Comparison of ENCODE assay signal across 8 cellular contexts in the genomic region with DNA sequence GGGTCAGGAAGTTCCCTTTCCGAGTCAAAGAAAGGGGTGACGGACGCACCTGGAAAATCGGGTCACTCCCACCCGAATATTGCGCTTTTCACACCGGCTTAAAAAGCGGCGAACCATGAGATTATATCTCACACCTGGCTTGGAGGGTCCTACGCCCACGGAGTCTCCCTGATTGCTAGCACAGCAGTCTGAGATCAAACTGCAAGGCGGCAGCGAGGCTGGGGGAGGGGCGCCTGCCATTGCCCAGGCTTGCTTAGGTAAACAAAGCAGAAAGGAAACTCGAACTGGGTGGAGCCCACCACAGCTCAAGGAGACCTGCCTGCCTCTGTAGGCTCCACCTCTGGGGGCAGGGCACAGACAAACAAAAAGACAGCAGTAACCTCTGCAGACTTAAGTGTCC.
A peak's percentile ranks its signal among the peaks of the same experiment; 100 is the strongest.
DNase-seq lines count a peak whose midpoint lies in the region; ATAC-seq and TF ChIP-seq lines count a peak whose summit lies in the region.
"Not testable (repeated sequence)": the region's sequence is repeated elsewhere in the genome, so short reads cannot be mapped to it uniquely, and the experiment has no call there.

No MANE protein-coding gene starts in this region.

- H3K4me2 ChIP-seq in GM23338, result peak overlapping the region; percentile 44
- not testable (repeated sequence) for H3K4me2 ChIP-seq in MM.1S (ENCODE audit: low read depth, low read length)

- intact Hi-C loops in CD4-positive, alpha-beta memory T cell (cut with micrococcal nuclease), result not testable (repeated sequence)

- peak overlapping the region in 1 of 7 donors; percentile 69 for H3K27ac Mint-ChIP-seq in CD4-positive, alpha-beta memory T cell
- peak overlapping the region; percentile 92; the same call in 1 of the 2 replicates for H3K27ac Mint-ChIP-seq in GM23338
- not testable (repeated sequence) for H3K27ac Mint-ChIP-seq in activated CD4-positive, alpha-beta memory T cell treated with anti-CD3 and anti-CD28 coated beads, Interleukin-2, amount 10 ng/mL, durations not matched to agents 7 days and 5 days; glutamatergic neuron (ENCODE audit: unreplicated experiment); stimulated activated effector memory CD8-positive, alpha-beta T cell treated with anti-CD3 and anti-CD28 coated beads, Interleukin-12 subunit alpha, Interleukin-12 subunit beta, amount 100 ng/mL, for 72 hours

- not testable (repeated sequence) for H3K36me3 ChIP-seq in CD4-positive, alpha-beta memory T cell (ENCODE audit: insufficient read depth, low read length); MM.1S (replicated peaks; ENCODE audit: insufficient read depth, low read length); iPS-20b (ENCODE audit: insufficient read depth, low read depth, low read length)
- peaks cover 10% of the 10 kb centered on the region; the same call in 1 of the 2 replicates for H3K36me3 ChIP-seq in GM23338 (ENCODE audit: insufficient read depth)

- ATAC-seq in GM23338; stimulated activated effector memory CD8-positive, alpha-beta T cell treated with anti-CD3 and anti-CD28 coated beads, Interleukin-12 subunit alpha, Interleukin-12 subunit beta, amount 100 ng/mL, for 72 hours: not testable (repeated sequence)

- not testable (repeated sequence) for H3K27me3 ChIP-seq in CD4-positive, alpha-beta memory T cell (ENCODE audit: insufficient read depth, low read length); GM23338 (ENCODE audit: insufficient read depth); MM.1S (replicated peaks; ENCODE audit: insufficient read depth, low read length); iPS-20b (ENCODE audit: insufficient read depth, low read length)

- H3K4me3 ChIP-seq in CD4-positive, alpha-beta memory T cell (ENCODE audit: low read length in 2 of 2); MM.1S (ENCODE audit: low read length): not testable (repeated sequence)
- H3K4me3 ChIP-seq in GM23338 (peak overlapping the region; percentile 52), iPS-20b (ENCODE audit: low read length) (peak overlapping the region; percentile 23; the same call in 1 of the 2 replicates)

- H3K9ac ChIP-seq in MM.1S (ENCODE audit: low read length), result not testable (repeated sequence)
- H3K9ac ChIP-seq in iPS-20b (ENCODE audit: low read depth, low read length), result peak overlapping the region; percentile 25; the same call in 1 of the 2 replicates

- not testable (repeated sequence) for H3K27ac ChIP-seq in CD4-positive, alpha-beta memory T cell (ENCODE audit: low read depth, low read length); MM.1S (ENCODE audit: low read length); iPS-20b (ENCODE audit: low read length)
- H3K27ac ChIP-seq in GM23338 (ENCODE audit: low read depth), result peak overlapping the region; percentile 85; the same call in 1 of the 2 replicates

- H3F3A ChIP-seq in GM23338 (replicated peaks; ENCODE audit: low read depth); MM.1S (ENCODE audit: insufficient read depth, low read length): not testable (repeated sequence)

- peaks cover 12% of the 10 kb centered on the region for H3K79me2 ChIP-seq in GM23338 (replicated peaks; ENCODE audit: insufficient read depth)
- H3K79me2 ChIP-seq in MM.1S (ENCODE audit: low read length), result not testable (repeated sequence)

- not testable (repeated sequence) for H3K9me3 ChIP-seq in CD4-positive, alpha-beta memory T cell (ENCODE audit: control insufficient read depth in 1 of 2, low read length in 2 of 2); MM.1S (replicated peaks; ENCODE audit: insufficient read depth, low read length); iPS-20b (ENCODE audit: insufficient read depth, low read depth, low read length)

- H3K4me1 ChIP-seq in CD4-positive, alpha-beta memory T cell (ENCODE audit: insufficient read depth, low read length); GM23338 (ENCODE audit: insufficient read depth); MM.1S (ENCODE audit: low read length); iPS-20b (ENCODE audit: insufficient read depth, low read length): not testable (repeated sequence)

- POLR2A ChIA-PET in CD4-positive, alpha-beta memory T cell (lab: Charles Lee; ENCODE audit: partially characterized antibody); activated CD4-positive, alpha-beta memory T cell treated with anti-CD3 and anti-CD28 coated beads, Interleukin-2, amount 10 ng/mL, durations not matched to agents 7 days and 5 days (lab: Charles Lee): not testable (repeated sequence)

- H3K4me1 Mint-ChIP-seq in CD4-positive, alpha-beta memory T cell; GM23338; activated CD4-positive, alpha-beta memory T cell treated with anti-CD3 and anti-CD28 coated beads, Interleukin-2, amount 10 ng/mL, durations not matched to agents 7 days and 5 days; glutamatergic neuron (ENCODE audit: low read depth, unreplicated experiment); stimulated activated effector memory CD8-positive, alpha-beta T cell treated with anti-CD3 and anti-CD28 coated beads, Interleukin-12 subunit alpha, Interleukin-12 subunit beta, amount 100 ng/mL, for 72 hours: not testable (repeated sequence)

- peak; percentile 5 to 57 (median 20) for DNase-seq in CD4-positive, alpha-beta memory T cell
- DNase-seq in GM23338 (ENCODE audit: low spot score) (peak; percentile 65), MM.1S (peak; percentile 52), NCI-H510A (lab: John Stamatoyannopoulos, UW) (peak; percentile 36)
- peak; percentile 22 for DNase-seq in activated CD4-positive, alpha-beta memory T cell treated with anti-CD3 and anti-CD28 coated beads, Interleukin-2, amount 10 ng/mL, durations not matched to agents 7 days and 5 days
- not testable (repeated sequence) for DNase-seq in glutamatergic neuron; stimulated activated effector memory CD8-positive, alpha-beta T cell treated with anti-CD3 and anti-CD28 coated beads, Interleukin-12 subunit alpha, Interleukin-12 subunit beta, amount 100 ng/mL, for 72 hours (ENCODE audit: low spot score in 2 of 2)

- CTCF ChIA-PET in CD4-positive, alpha-beta memory T cell (lab: Charles Lee; ENCODE audit: partially characterized antibody); activated CD4-positive, alpha-beta memory T cell treated with anti-CD3 and anti-CD28 coated beads, Interleukin-2, amount 10 ng/mL, durations not matched to agents 7 days and 5 days (lab: Charles Lee): not testable (repeated sequence)

- peak overlapping the region in 1 of 8 donors; percentile 51 for H3K4me3 Mint-ChIP-seq in CD4-positive, alpha-beta memory T cell
- H3K4me3 Mint-ChIP-seq in GM23338 (peak overlapping the region; percentile 39; the same call in 2 of the 3 replicates), glutamatergic neuron (ENCODE audit: unreplicated experiment) (peak overlapping the region; percentile 59)
- H3K4me3 Mint-ChIP-seq in activated CD4-positive, alpha-beta memory T cell treated with anti-CD3 and anti-CD28 coated beads, Interleukin-2, amount 10 ng/mL, durations not matched to agents 7 days and 5 days, result not testable (repeated sequence)
- H3K4me3 Mint-ChIP-seq in stimulated activated effector memory CD8-positive, alpha-beta T cell treated with anti-CD3 and anti-CD28 coated beads, Interleukin-12 subunit alpha, Interleukin-12 subunit beta, amount 100 ng/mL, for 72 hours, result peak overlapping the region; percentile 27

- not testable (repeated sequence) for H4K20me1 ChIP-seq in GM23338 (replicated peaks; ENCODE audit: insufficient read depth); MM.1S (ENCODE audit: insufficient read depth, low read length)

- H3K27me3 Mint-ChIP-seq in CD4-positive, alpha-beta memory T cell; GM23338 (ENCODE audit: insufficient read depth, low read depth, poor library complexity); activated CD4-positive, alpha-beta memory T cell treated with anti-CD3 and anti-CD28 coated beads, Interleukin-2, amount 10 ng/mL, durations not matched to agents 7 days and 5 days; glutamatergic neuron (ENCODE audit: unreplicated experiment): not testable (repeated sequence)

- H3K9me3 Mint-ChIP-seq in CD4-positive, alpha-beta memory T cell, result peaks cover 0 to 13% (median 10%) of the 10 kb centered on the region in 8 donors
- H3K9me3 Mint-ChIP-seq in GM23338, result peaks cover 14% of the 10 kb centered on the region
- not testable (repeated sequence) for H3K9me3 Mint-ChIP-seq in activated CD4-positive, alpha-beta memory T cell treated with anti-CD3 and anti-CD28 coated beads, Interleukin-2, amount 10 ng/mL, durations not matched to agents 7 days and 5 days; glutamatergic neuron (ENCODE audit: unreplicated experiment); stimulated activated effector memory CD8-positive, alpha-beta T cell treated with anti-CD3 and anti-CD28 coated beads, Interleukin-12 subunit alpha, Interleukin-12 subunit beta, amount 100 ng/mL, for 72 hours

- H2AFZ ChIP-seq in GM23338; MM.1S (ENCODE audit: low read length): not testable (repeated sequence)

- H3K36me3 Mint-ChIP-seq in CD4-positive, alpha-beta memory T cell, result peaks cover 5 to 12% of the 10 kb centered on the region in 2 donors
- H3K36me3 Mint-ChIP-seq in GM23338 (ENCODE audit: low read depth), result peaks cover 15% of the 10 kb centered on the region; the same call in 2 of the 3 replicates
- H3K36me3 Mint-ChIP-seq in activated CD4-positive, alpha-beta memory T cell treated with anti-CD3 and anti-CD28 coated beads, Interleukin-2, amount 10 ng/mL, durations not matched to agents 7 days and 5 days (ENCODE audit: low read depth); glutamatergic neuron (ENCODE audit: unreplicated experiment); stimulated activated effector memory CD8-positive, alpha-beta T cell treated with anti-CD3 and anti-CD28 coated beads, Interleukin-12 subunit alpha, Interleukin-12 subunit beta, amount 100 ng/mL, for 72 hours: not testable (repeated sequence)

- not testable (repeated sequence) for TF ChIP-seq CTCF in GM23338 (conservative IDR thresholded peaks at IDR 0.05; ENCODE audit: low read depth in 2 of 2); MM.1S (IDR thresholded peaks at IDR 0.05; ENCODE audit: low read length); glutamatergic neuron (IDR thresholded peaks at IDR 0.05; ENCODE audit: partially characterized antibody, unreplicated experiment)

- H3K9me2 ChIP-seq in GM23338 (ENCODE audit: insufficient read depth); MM.1S (replicated peaks; ENCODE audit: insufficient read depth, low read length): not testable (repeated sequence)
